Comparison of ENCODE assay signal across 13 cellular contexts in the genomic region with DNA sequence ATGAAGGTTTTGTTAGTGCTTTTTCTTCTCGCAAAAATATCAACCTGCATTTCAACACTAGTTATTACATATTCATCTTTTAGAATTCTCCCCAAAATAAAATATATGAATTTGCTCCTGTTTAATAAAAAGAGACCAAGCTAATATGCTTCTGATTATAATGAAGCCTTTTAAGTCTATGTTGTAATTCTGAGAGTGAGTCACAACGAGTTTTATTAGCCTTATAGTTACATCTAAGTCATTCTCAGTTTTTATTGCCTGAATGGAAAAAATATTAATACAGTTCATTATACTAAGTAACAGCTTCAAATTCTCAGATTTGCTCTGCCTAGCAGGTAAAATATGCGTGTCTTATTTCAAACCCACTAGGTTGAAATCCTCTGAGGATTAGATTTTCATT.
"Had no signal": no experiment of that assay in that cellular context is flagged by ENCODE, and none has a peak within 500 bp of the region (broad histone marks: within the 10 kb centered on the region; RNA-seq: fewer than 3 reads in every experiment).

No MANE protein-coding gene starts in this region.

- H2AFZ ChIP-seq: hepatocyte, neural progenitor cell had no signal

- H3K27me3 ChIP-seq: adrenal gland, gastroesophageal sphincter, hepatocyte, neural progenitor cell, pancreas, stomach had no signal

- H3K79me2 ChIP-seq: hepatocyte had no signal

- H3K36me3 ChIP-seq: adrenal gland, gastroesophageal sphincter, neural progenitor cell, pancreas, stomach had no signal

- H3K9ac ChIP-seq: neural progenitor cell had no signal

- H3K4me3 ChIP-seq: adrenal gland, gastroesophageal sphincter, hepatocyte, neural progenitor cell, pancreas, stomach had no signal

- H3K4me2 ChIP-seq: hepatocyte, neural progenitor cell had no signal

- H3K27ac ChIP-seq: adrenal gland, gastroesophageal sphincter, hepatocyte, neural progenitor cell, pancreas, stomach had no signal

- H3K4me1 ChIP-seq: adrenal gland, gastroesophageal sphincter, neural progenitor cell, pancreas, stomach had no signal

- ATAC-seq: activated T-helper 17 cell treated with anti-CD3 and anti-CD28 coated beads, Interleukin-2, amount 50 U/mL, for 72 hours; gastroesophageal sphincter; pancreas had no signal

- H3K9me3 ChIP-seq: adrenal gland, gastroesophageal sphincter, pancreas, stomach had no signal

- DNase-seq: activated CD4-positive, alpha-beta T cell treated with anti-CD3 and anti-CD28 coated beads, Interleukin-2, amount 50 U/mL, for 1 hour; activated CD4-positive, CD25-positive, alpha-beta regulatory T cell; activated naive CD4-positive, alpha-beta T cell treated with anti-CD3 and anti-CD28 coated beads for 36 hours; activated T-cell treated with anti-CD3 and anti-CD28 coated beads for 4 hours; adrenal gland; dermis blood vessel endothelial cell; midbrain; pancreas; stomach had no signal
